ENCODE assay signal across 8 cellular contexts in genomic region chr17:55356440-55357328, GRCh38.
A peak's percentile ranks its signal among the peaks of the same experiment; 100 is the strongest.
DNase-seq lines count a peak whose midpoint lies in the region; ATAC-seq and TF ChIP-seq lines count a peak whose summit lies in the region.

No MANE protein-coding gene starts in this region.

- no peaks in the 10 kb centered on the region for H3K4me1 ChIP-seq in NT2/D1 (ENCODE audit: insufficient read depth, insufficient read length)

- H3K4me3 Mint-ChIP-seq in natural killer cell = no peak overlapping the region

- no peak overlapping the region for H3K9ac ChIP-seq in NT2/D1 (ENCODE audit: insufficient read length, low read depth)

- H3K27me3 ChIP-seq in NT2/D1 (ENCODE audit: insufficient read depth, insufficient read length) = no peaks in the 10 kb centered on the region

- H3K4me1 Mint-ChIP-seq in natural killer cell = peaks cover 5 to 6% of the 10 kb centered on the region in 2 donors

- H3K9me3 Mint-ChIP-seq in natural killer cell = peaks cover 5 to 6% of the 10 kb centered on the region in 2 donors

- H3K4me3 ChIP-seq in NT2/D1 (ENCODE audit: insufficient read length, low read depth) = no peak overlapping the region

- H3K27ac Mint-ChIP-seq in natural killer cell = no peak overlapping the region

- ATAC-seq in GM21529 (IDR thresholded peaks at IDR 0.05; ENCODE audit: unreplicated experiment) = peak; percentile 93
- ATAC-seq in natural killer cell = peak; percentile 81 to 90 (median 81)

- TF ChIP-seq POLR2A in erythroblast (IDR thresholded peaks at IDR 0.05; ENCODE audit: low read length) = no peak

- intact Hi-C loops in natural killer cell (cut with micrococcal nuclease) = loop anchor here (1.0 to 2.0 kb wide), 2 partner anchors 158 to 363 kb away; no protein-coding TSS in a partner anchor

- H3K36me3 Mint-ChIP-seq in natural killer cell = peaks cover 10% of the 10 kb centered on the region

- H3K27me3 Mint-ChIP-seq in natural killer cell (ENCODE audit: low read depth in 2 of 2) = peaks cover 14 to 22% of the 10 kb centered on the region in 2 donors

- DNase-seq in DMS53 treated with DMSO at 0.1 percent for 48 hours (lab: John Stamatoyannopoulos, UW; ENCODE audit: unreplicated experiment) (peak; percentile 64), HUDEP-2 (lab: John Stamatoyannopoulos, UW; ENCODE audit: unreplicated experiment in 76 of 76) (peak in 68 of 76 experiments; percentile 4 to 83 (median 58)), NT2/D1 (ENCODE audit: low read depth, low spot score) (peak; percentile 72), erythroblast (lab: John Stamatoyannopoulos, UW) (peak; percentile 77 to 86), natural killer cell (peak; percentile 30), stromal cell of bone marrow (ENCODE audit: low read depth) (peak; percentile 33)
- DNase-seq in activated CD8-positive, alpha-beta memory T cell treated with anti-CD3 and anti-CD28 coated beads, Interleukin-2, amount 50 U/mL, for 1 hour (ENCODE audit: extremely low read depth) = peak; percentile 11

- H3K9me3 ChIP-seq in NT2/D1 (ENCODE audit: insufficient read depth, low read length) = peaks cover 12% of the 10 kb centered on the region

- TF ChIP-seq CTCF in natural killer cell (IDR thresholded peaks at IDR 0.05) = peak; percentile 84

- no peaks in the 10 kb centered on the region for H3K36me3 ChIP-seq in NT2/D1 (ENCODE audit: insufficient read depth, insufficient read length, low read length)

Comparison
In these comparisons a context has a peak if more than half of its experiments do, and no peak if none do; other contexts are left out.
1. DNase-seq: peak in every context shown above with its lines; median percentile 82 in erythroblast; 72 in NT2/D1; 64 in DMS53 treated with DMSO at 0.1 percent for 48 hours; 58 in HUDEP-2; 33 in stromal cell of bone marrow; 30 in natural killer cell; 11 in activated CD8-positive, alpha-beta memory T cell treated with anti-CD3 and anti-CD28 coated beads, Interleukin-2, amount 50 U/mL, for 1 hour.